Comparison of ENCODE assay signal across 8 cellular contexts in genomic region chr6:116279232-116280160, GRCh38. TPM values are rescaled to one million over a fixed set of nuclear protein-coding genes. Genes with fewer than 3 reads are reported as not detected.
A peak's percentile ranks its signal among the peaks of the same experiment; 100 is the strongest.
DNase-seq lines count a peak whose midpoint lies in the region; TF ChIP-seq lines count a peak whose summit lies in the region.

TSS of gene TSPYL1 (minus strand) at chr6:116279930. CDS start at chr6:116279830, 100 bp downstream.

- no peak within 1 kb of the TSS for H2AFZ ChIP-seq in H9 (ENCODE audit: low read length)

- H3K23me2 ChIP-seq in H9 (ENCODE audit: insufficient read length, low read depth, low read length, poor library complexity, severe bottlenecking) = peaks cover 10% of the 10 kb centered on the region

- peak within 1 kb of the TSS; percentile 60 for H4K8ac ChIP-seq in H9 (replicated peaks; ENCODE audit: insufficient read length, low read depth, low read length)

- H3K18ac ChIP-seq in H9 (ENCODE audit: insufficient read length, low read depth, low read length) = peak within 1 kb of the TSS; percentile 80

- H3K27me3 ChIP-seq in H9 (ENCODE audit: insufficient read depth, low read length) = no peaks in the 10 kb centered on the region
- no peaks in the 10 kb centered on the region for H3K27me3 ChIP-seq in MG63

- H2BK15ac ChIP-seq in H9 (ENCODE audit: low read depth, low read length) = no peak within 1 kb of the TSS; the same call in 1 of the 2 replicates

- peak within 1 kb of the TSS; percentile 78 for H2BK5ac ChIP-seq in H9 (ENCODE audit: insufficient read length, low read length)

- no CpG with 5 or more reads among the region's 71 CpGs for WGBS in H9 (ENCODE audit: extremely low coverage, insufficient read length, low lambda C conversion rate)

- peak within 1 kb of the TSS; percentile 80 for H3K27ac ChIP-seq in H9 (ENCODE audit: insufficient read length, low read depth, low read length)

- H2BK20ac ChIP-seq in H9 (ENCODE audit: low read depth, low read length, poor library complexity, severe bottlenecking) = no peak within 1 kb of the TSS

- no peak within 1 kb of the TSS for H3K23ac ChIP-seq in H9 (ENCODE audit: insufficient read length, low read depth, low read length)

- H3K9me3 Mint-ChIP-seq in H9 (no peaks in the 10 kb centered on the region), nephron (no peaks in the 10 kb centered on the region)
- no peaks in the 10 kb centered on the region for H3K9me3 Mint-ChIP-seq in stimulated activated naive CD8-positive, alpha-beta T cell treated with anti-CD3 and anti-CD28 coated beads, Interleukin-15, Interleukin-2, amounts not matched to agents 100 ng/mL and 50 ng/mL, for 24 hours

- peak within 1 kb of the TSS; percentile 40 for H2BK120ac ChIP-seq in H9 (ENCODE audit: low read depth, low read length, poor library complexity, severe bottlenecking)

- H3K4me1 Mint-ChIP-seq in H9 (peaks cover 43 to 48% of the 10 kb centered on the region in 2 experiments), nephron (peaks cover 60% of the 10 kb centered on the region)
- peaks cover 52% of the 10 kb centered on the region for H3K4me1 Mint-ChIP-seq in stimulated activated naive CD8-positive, alpha-beta T cell treated with anti-CD3 and anti-CD28 coated beads, Interleukin-15, Interleukin-2, amounts not matched to agents 100 ng/mL and 50 ng/mL, for 24 hours (ENCODE audit: low read depth)

- H3K4me3 Mint-ChIP-seq in H9 (peak within 1 kb of the TSS; percentile 96 to 99), nephron (peak within 1 kb of the TSS; percentile 96 to 100 (median 100))
- H3K4me3 Mint-ChIP-seq in stimulated activated naive CD8-positive, alpha-beta T cell treated with anti-CD3 and anti-CD28 coated beads, Interleukin-15, Interleukin-2, amounts not matched to agents 100 ng/mL and 50 ng/mL, for 24 hours = peak within 1 kb of the TSS; percentile 97

- H3K27me3 Mint-ChIP-seq in H9 (ENCODE audit: low read depth) (no peaks in the 10 kb centered on the region; the same call in 1 of the 2 replicates), nephron (ENCODE audit: low read depth) (no peaks in the 10 kb centered on the region)
- H3K27me3 Mint-ChIP-seq in stimulated activated naive CD8-positive, alpha-beta T cell treated with anti-CD3 and anti-CD28 coated beads, Interleukin-15, Interleukin-2, amounts not matched to agents 100 ng/mL and 50 ng/mL, for 24 hours = no peaks in the 10 kb centered on the region

- DNase-seq in H9 (peak; percentile 96), MG63 (peak; percentile 94), SHP77 treated with DMSO at 0.1 percent for 48 hours (lab: John Stamatoyannopoulos, UW) (peak; percentile 94), fibroblast of the aortic adventitia (ENCODE audit: low read depth) (peak; percentile 98)
- peak; percentile 97 for DNase-seq in activated effector memory CD4-positive, alpha-beta T cell treated with anti-CD3 and anti-CD28 coated beads, Interleukin-2, amount 50 U/mL, for 16 hours

- peaks cover 6% of the 10 kb centered on the region for H3K79me1 ChIP-seq in H9 (ENCODE audit: insufficient read depth, low read depth, low read length, poor library complexity, severe bottlenecking)

- H3K9me3 ChIP-seq in ES-I3 (ENCODE audit: control insufficient read depth, insufficient read depth, low read length) (no peaks in the 10 kb centered on the region), H9 (ENCODE audit: control insufficient read depth, low read depth, low read length) (no peaks in the 10 kb centered on the region), MG63 (no peaks in the 10 kb centered on the region)

- H3K4me1 ChIP-seq in ES-I3 (ENCODE audit: insufficient read depth, low read length) (peaks cover 10% of the 10 kb centered on the region), H9 (ENCODE audit: insufficient read depth, low read length) (peaks cover 3% of the 10 kb centered on the region; the same call in 1 of the 2 replicates)

- H3K14ac ChIP-seq in H9 (ENCODE audit: insufficient read depth, low read length) = peak within 1 kb of the TSS; percentile 87

- no peak within 1 kb of the TSS for H3T11ph ChIP-seq in H9 (ENCODE audit: low read length)

- H3K56ac ChIP-seq in H9 (ENCODE audit: insufficient read length, low read depth, low read length) = no peak within 1 kb of the TSS

- peaks cover 6 to 28% (median 28%) of the 10 kb centered on the region in 3 experiments; a peak in 6 of 7 replicates for H3K36me3 Mint-ChIP-seq in H9 (ENCODE audit: insufficient read depth in 1 of 3, low read depth in 3 of 3)
- peaks cover 38% of the 10 kb centered on the region for H3K36me3 Mint-ChIP-seq in nephron (ENCODE audit: low read depth)
- H3K36me3 Mint-ChIP-seq in stimulated activated naive CD8-positive, alpha-beta T cell treated with anti-CD3 and anti-CD28 coated beads, Interleukin-15, Interleukin-2, amounts not matched to agents 100 ng/mL and 50 ng/mL, for 24 hours (ENCODE audit: low read depth) = peaks cover 39% of the 10 kb centered on the region

- no peaks in the 10 kb centered on the region for H3K36me3 ChIP-seq in ES-I3 (ENCODE audit: insufficient read depth, low read length)
- H3K36me3 ChIP-seq in MG63 = peaks cover 29% of the 10 kb centered on the region

- H2AK5ac ChIP-seq in H9 (ENCODE audit: insufficient read length, low read length) = no peak within 1 kb of the TSS

- peak within 1 kb of the TSS; percentile 26 for H4K91ac ChIP-seq in H9 (ENCODE audit: insufficient read length, low read depth, low read length)

- TF ChIP-seq CTCF in H9 (conservative IDR thresholded peaks at IDR 0.05) (no peak), fibroblast of the aortic adventitia (IDR thresholded peaks at IDR 0.05; ENCODE audit: insufficient read depth, low read length) (no peak), nephron (IDR thresholded peaks at IDR 0.05; ENCODE audit: unreplicated experiment in 3 of 3) (no peak)

- peak within 1 kb of the TSS; percentile 99 to 100 (median 100) for H3K27ac Mint-ChIP-seq in H9
- peak within 1 kb of the TSS; percentile 99 to 100 (median 100) for H3K27ac Mint-ChIP-seq in nephron
- H3K27ac Mint-ChIP-seq in stimulated activated naive CD8-positive, alpha-beta T cell treated with anti-CD3 and anti-CD28 coated beads, Interleukin-15, Interleukin-2, amounts not matched to agents 100 ng/mL and 50 ng/mL, for 24 hours = peak within 1 kb of the TSS; percentile 98

- peaks cover 15% of the 10 kb centered on the region for H3K79me2 ChIP-seq in H9 (ENCODE audit: insufficient read depth, low read length)

- peak within 1 kb of the TSS; percentile 8 for H3K4ac ChIP-seq in H9 (ENCODE audit: low read depth, low read length)

- peak within 1 kb of the TSS; percentile 87 for H3K4me2 ChIP-seq in H9 (ENCODE audit: insufficient read depth, insufficient read length, low read length)

- H3K9ac ChIP-seq in ES-I3 (ENCODE audit: low read depth, low read length) = peak within 1 kb of the TSS; percentile 91
- peak within 1 kb of the TSS; percentile 93 for H3K9ac ChIP-seq in H9 (ENCODE audit: extremely low read depth, insufficient read length, low read length)

- peak within 1 kb of the TSS; percentile 30 for H4K5ac ChIP-seq in H9 (ENCODE audit: insufficient read length, low read depth, low read length)

- H2BK12ac ChIP-seq in H9 (ENCODE audit: insufficient read length, low read depth, low read length) = peak within 1 kb of the TSS; percentile 9

- H4K20me1 ChIP-seq in H9 (ENCODE audit: control insufficient read depth, insufficient read depth, insufficient read length) = no peaks in the 10 kb centered on the region

- H3K4me3 ChIP-seq in MG63 = peak within 1 kb of the TSS; percentile 91
- peak within 1 kb of the TSS; percentile 92 for H3K4me3 ChIP-seq in fibroblast of the aortic adventitia (ENCODE audit: low read depth, low read length)

RNA-seq across cellular contexts. Expression of gene TSPYL1, which starts in this region (rescaled TPM):
- total RNA-seq in H9 (2021) (75.3 and 76.8 TPM in 2 replicates), fibroblast of the aortic adventitia (ENCODE audit: low replicate concordance) (83.4 and 126 TPM in 2 replicates)
- total RNA-seq in MG63 (2014; rRNA removed; shearing (Covaris generic); ENCODE audit: low replicate concordance) = 61.4 and 81.3 TPM in 2 replicates

Comparison
In these comparisons a context has a peak if more than half of its experiments do, and no peak if none do; other contexts are left out.
1. Peak in every context shown above with its lines: DNase-seq, H3K4me3 ChIP-seq and H3K27ac ChIP-seq.